In genomic region chr16:58029410-58029809, GRCh38 we compare ENCODE assay signal across 1 cellular context.
TF ChIP-seq lines count a peak whose summit lies in the region.

No MANE protein-coding gene starts in this region.

TF ChIP-seq in H1, 55 proteins besides CTCF, POLR2A, EP300 and RAD21:
- TF ChIP-seq NRF1 (IDR thresholded peaks at IDR 0.05; ENCODE audit: low read depth, low read length) (no peak), ATF2 (IDR thresholded peaks at IDR 0.05; ENCODE audit: low read length) (no peak), SIN3A (conservative IDR thresholded peaks at IDR 0.05 in 1 of 2, IDR thresholded peaks at IDR 0.05 in 1 of 2; ENCODE audit: low read depth in 1 of 2, low read length in 2 of 2) (no peak), SUZ12 (IDR thresholded peaks at IDR 0.05; ENCODE audit: low read length) (no peak), ATF3 (IDR thresholded peaks at IDR 0.05; ENCODE audit: insufficient read depth, low read depth, low read length) (no peak), CBX8 (IDR thresholded peaks at IDR 0.05; ENCODE audit: borderline replicate concordance, low read depth, low read length) (no peak), ASH2L (IDR thresholded peaks at IDR 0.05; ENCODE audit: low read length) (no peak), CEBPB (IDR thresholded peaks at IDR 0.05; ENCODE audit: low read depth, low read length) (no peak), SRF (IDR thresholded peaks at IDR 0.05; ENCODE audit: low read depth, low read length) (no peak), SP4 (IDR thresholded peaks at IDR 0.05; ENCODE audit: low read length) (no peak), TEAD4 (IDR thresholded peaks at IDR 0.05; ENCODE audit: low read depth, low read length) (no peak), MAX (IDR thresholded peaks at IDR 0.05) (no peak), E2F6 (IDR thresholded peaks at IDR 0.05) (no peak), CREB1 (IDR thresholded peaks at IDR 0.05) (no peak), TCF12 (IDR thresholded peaks at IDR 0.05; ENCODE audit: low read depth, low read length) (no peak), CHD7 (IDR thresholded peaks at IDR 0.05; ENCODE audit: insufficient replicate concordance, low read length) (no peak), BACH1 (IDR thresholded peaks at IDR 0.05; ENCODE audit: low read length) (no peak), HDAC2 (IDR thresholded peaks at IDR 0.05; ENCODE audit: borderline replicate concordance in 1 of 2, low read depth in 2 of 2, low read length in 2 of 2) (no peak), SAP30 (IDR thresholded peaks at IDR 0.05; ENCODE audit: insufficient read depth, insufficient replicate concordance, low read length) (no peak), ZNF274 (IDR thresholded peaks at IDR 0.05; ENCODE audit: borderline replicate concordance, extremely low read depth, low read length) (no peak)
